ENCODE assay signal across 15 cellular contexts in the genomic region with DNA sequence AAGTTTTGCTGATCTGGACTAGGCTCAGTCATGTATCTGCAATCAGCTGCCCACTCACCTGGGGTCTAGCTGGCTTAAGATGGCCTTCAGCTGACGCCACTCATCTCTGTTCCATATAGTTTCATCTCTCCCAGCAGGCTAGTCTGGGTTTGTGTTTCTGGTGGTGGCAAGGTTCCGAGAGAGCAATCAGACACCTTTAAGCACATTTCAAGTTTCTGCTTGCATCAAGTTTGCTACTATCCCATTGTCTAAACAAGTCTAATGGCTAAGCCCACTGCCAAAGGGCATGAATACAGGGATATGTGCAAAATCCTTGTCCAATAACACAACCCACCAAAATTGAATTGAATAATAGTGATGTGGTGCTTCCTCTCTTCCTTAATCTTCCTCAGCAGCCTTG.
DNase-seq lines count a peak whose midpoint lies in the region; ATAC-seq and TF ChIP-seq lines count a peak whose summit lies in the region.
"Had no signal": no experiment of that assay in that cellular context is flagged by ENCODE, and none has a peak within 500 bp of the region (broad histone marks: within the 10 kb centered on the region; RNA-seq: fewer than 3 reads in every experiment).

No MANE protein-coding gene starts in this region.

- H3K36me3 ChIP-seq in mammary epithelial cell (ENCODE audit: insufficient read depth, low read length) (no peaks in the 10 kb centered on the region), prostate gland (no peaks in the 10 kb centered on the region)
- H3K36me3 ChIP-seq: BLaER1 treated with 17β-estradiol and CSF1 and Interleukin-3, amounts not matched to agents 10 nM and 100 nM; HAP-1 had no signal

- H3K27me3 ChIP-seq in mammary epithelial cell (ENCODE audit: insufficient read depth, low read length) (no peaks in the 10 kb centered on the region), prostate gland (replicated peaks; ENCODE audit: insufficient read depth) (no peaks in the 10 kb centered on the region)
- H3K27me3 ChIP-seq: BLaER1 treated with 17β-estradiol and CSF1 and Interleukin-3, amounts not matched to agents 10 nM and 100 nM had no signal

- no peaks in the 10 kb centered on the region for H3K4me1 ChIP-seq in mammary epithelial cell (ENCODE audit: insufficient read depth, low read length)
- no peaks in the 10 kb centered on the region for H3K4me1 ChIP-seq in prostate gland (replicated peaks)
- H3K4me1 ChIP-seq: HAP-1 had no signal

- H4K20me1 ChIP-seq in mammary epithelial cell (ENCODE audit: insufficient read depth, low read length): no peaks in the 10 kb centered on the region
- H4K20me1 ChIP-seq: BLaER1 treated with 17β-estradiol and CSF1 and Interleukin-3, amounts not matched to agents 10 nM and 100 nM had no signal

- peak overlapping the region; percentile 34 for H2AFZ ChIP-seq in mammary epithelial cell (ENCODE audit: low read depth, low read length)

- dilution Hi-C loops in mammary epithelial cell (cut with HindIII; ENCODE audit: low sequenced_read_pairs): no loop called here

- TF ChIP-seq POLR2A in prostate gland (IDR thresholded peaks at IDR 0.05): no peak

- no peaks in the 10 kb centered on the region for H3K9me3 ChIP-seq in mammary epithelial cell (replicated peaks; ENCODE audit: insufficient read depth, low read length)
- H3K9me3 ChIP-seq in prostate gland: no peaks in the 10 kb centered on the region
- H3K9me3 ChIP-seq: HAP-1 had no signal

- no TSS peak for BruUV-seq in mammary epithelial cell (replicated peaks; lab: Mats Ljungman, UMichigan)

- no peak overlapping the region for H3K9ac ChIP-seq in mammary epithelial cell (ENCODE audit: insufficient read depth, low read length)
- H3K9ac ChIP-seq: BLaER1 treated with 17β-estradiol and CSF1 and Interleukin-3, amounts not matched to agents 10 nM and 100 nM had no signal

- no peak overlapping the region for H3K4me2 ChIP-seq in mammary epithelial cell (ENCODE audit: insufficient read depth, low read depth, low read length)
- H3K4me2 ChIP-seq: BLaER1 treated with 17β-estradiol and CSF1 and Interleukin-3, amounts not matched to agents 10 nM and 100 nM had no signal

- H3K79me2 ChIP-seq in mammary epithelial cell (ENCODE audit: insufficient read depth, low read length): no peaks in the 10 kb centered on the region

- intact Hi-C loops in mammary epithelial cell (cut with micrococcal nuclease): loop anchor here (10.0 kb wide), 1 partner anchor 278 kb away; no protein-coding TSS in a partner anchor
- intact Hi-C loops in prostate gland (cut with DNase I): loop anchor here (10.0 kb wide), 1 partner anchor 488 kb away; no protein-coding TSS in a partner anchor

- DNase-seq in RWPE1 (ENCODE audit: low spot score) (no peak), mammary epithelial cell (no peak), prostate gland (ENCODE audit: low spot score) (peak; percentile 55), LoVo (ENCODE audit: low spot score) (no peak)
- DNase-seq: Calu3; CD8-positive, alpha-beta T cell; DND-41; EL had no signal

- TF ChIP-seq CTCF in RWPE1 (conservative IDR thresholded peaks at IDR 0.05; ENCODE audit: low read depth) (no peak), mammary epithelial cell (conservative IDR thresholded peaks at IDR 0.05 in 1 of 2, IDR thresholded peaks at IDR 0.05 in 1 of 2; ENCODE audit: extremely low read depth in 1 of 2, insufficient read depth in 1 of 2, low read depth in 1 of 2, low read length in 2 of 2) (no peak), prostate gland (IDR thresholded peaks at IDR 0.05) (no peak)

- POLR2A ChIA-PET in RWPE1 (lab: Yijun Ruan, JAX; ENCODE audit: low non-redundant PET): no interaction called here

- H3K27ac ChIP-seq in RWPE1: peak overlapping the region; percentile 62
- no peak overlapping the region for H3K27ac ChIP-seq in mammary epithelial cell (ENCODE audit: insufficient read depth, low read depth, low read length)
- H3K27ac ChIP-seq in prostate gland: peak overlapping the region; percentile 27 to 37
- H3K27ac ChIP-seq: BLaER1 treated with 17β-estradiol and CSF1 and Interleukin-3, amounts not matched to agents 10 nM and 100 nM; HL-60 had no signal

- H3K4me3 ChIP-seq in mammary epithelial cell (replicated peaks in 1 of 3; ENCODE audit: insufficient read depth in 1 of 3, low read depth in 2 of 3, low read length in 3 of 3) (no peak overlapping the region), prostate gland (no peak overlapping the region)
- H3K4me3 ChIP-seq: BLaER1 treated with 17β-estradiol and CSF1 and Interleukin-3, amounts not matched to agents 10 nM and 100 nM; GM12878; HAP-1 had no signal

- ATAC-seq in esophagus mucosa (peak; percentile 55), HG03520 (IDR thresholded peaks at IDR 0.05; ENCODE audit: unreplicated experiment) (no peak), GM21526 (IDR thresholded peaks at IDR 0.05; ENCODE audit: low FRiP score, unreplicated experiment) (no peak)
- ATAC-seq: CD8-positive, alpha-beta T cell; GM12878 had no signal

- in situ Hi-C loops in mammary epithelial cell (cut with MboI; ENCODE audit: low sequenced_read_pairs in 2 of 2): loop anchor here in 1 of 2 donors (25.0 kb wide), 1 partner anchor 520 kb away; no protein-coding TSS in a partner anchor

- 20% methylated on average over 2 of the region's 2 CpGs for WGBS in mammary epithelial cell (ENCODE audit: low coverage, missing lambda C conversion rate)
- 37% methylated on average over 2 of the region's 2 CpGs for WGBS in prostate gland

- CTCF ChIA-PET in RWPE1 (lab: Yijun Ruan, JAX): interaction anchor here (0.7 to 1.0 kb wide), 2 partner anchors 181 to 1301 kb away, joined by 3 to 4 read pairs; no protein-coding TSS in a partner anchor
- CTCF ChIA-PET in mammary epithelial cell (lab: Charles Lee; ENCODE audit: low non-redundant PET): interaction anchor here (0.6 kb wide), 2 partner anchors 132 to 231 kb away, joined by 3 to 4 read pairs; no protein-coding TSS in a partner anchor
